ENCODE assay signal across 20 cellular contexts in genomic region chr4:76979236-76979635, GRCh38. TPM values are rescaled to one million over a fixed set of nuclear protein-coding genes. Genes with fewer than 3 reads are reported as not detected.
DNase-seq lines count a peak whose midpoint lies in the region; ATAC-seq, FAIRE-seq and TF ChIP-seq lines count a peak whose summit lies in the region.
"Had no signal": no experiment of that assay in that cellular context is flagged by ENCODE, and none has a peak within 500 bp of the region (broad histone marks: within the 10 kb centered on the region; RNA-seq: fewer than 3 reads in every experiment).

No MANE protein-coding gene starts in this region.

- peaks cover 19% of the 10 kb centered on the region for H4K20me1 ChIP-seq in astrocyte (ENCODE audit: insufficient read depth, low read length)

- H3K4me1 Mint-ChIP-seq in astrocyte (ENCODE audit: low read depth, unreplicated experiment), result peaks cover 82% of the 10 kb centered on the region

- no peaks in the 10 kb centered on the region for H3K27me3 ChIP-seq in astrocyte (ENCODE audit: insufficient read depth, low read length)

- H3K36me3 Mint-ChIP-seq in astrocyte (ENCODE audit: low read depth, unreplicated experiment), result peaks cover 11% of the 10 kb centered on the region

- H3K36me3 ChIP-seq in astrocyte (ENCODE audit: insufficient read depth, low read length) (peaks cover 10% of the 10 kb centered on the region), mucosa of descending colon (ENCODE audit: low read depth) (no peaks in the 10 kb centered on the region)

- H3K27me3 Mint-ChIP-seq in astrocyte (ENCODE audit: low read depth, unreplicated experiment), result no peaks in the 10 kb centered on the region

- no peak overlapping the region for H3K9ac ChIP-seq in astrocyte (ENCODE audit: low read length)

- H3K27ac ChIP-seq in astrocyte (ENCODE audit: low read depth, low read length), result no peak overlapping the region
- H3K27ac ChIP-seq: HL-60, RWPE1 had no signal

- H3K4me3 Mint-ChIP-seq in astrocyte (ENCODE audit: unreplicated experiment), result no peak overlapping the region

- TF ChIP-seq CTCF in astrocyte (IDR thresholded peaks at IDR 0.05; ENCODE audit: insufficient read depth, low read depth, low read length) (no peak), mucosa of descending colon (IDR thresholded peaks at IDR 0.05) (no peak)

- H3K4me2 ChIP-seq in astrocyte (ENCODE audit: low read length), result no peak overlapping the region

- no peaks in the 10 kb centered on the region for H3K9me3 ChIP-seq in astrocyte (ENCODE audit: insufficient read depth, low read depth, low read length)
- H3K9me3 ChIP-seq in mucosa of descending colon, result no peaks in the 10 kb centered on the region
- H3K9me3 ChIP-seq: HAP-1 had no signal

- no peak overlapping the region for H2AFZ ChIP-seq in astrocyte (ENCODE audit: low read depth, low read length)

- no peak overlapping the region for H3K4me3 ChIP-seq in astrocyte (ENCODE audit: insufficient read depth, low read depth, low read length)
- no peak overlapping the region for H3K4me3 ChIP-seq in mucosa of descending colon
- H3K4me3 ChIP-seq: HAP-1 had no signal

- intact Hi-C loops in mucosa of descending colon (cut with DNase I, micrococcal nuclease), result no loop called here

- peak; percentile 63 for ATAC-seq in mucosa of descending colon
- no peak for ATAC-seq in GM21619 (IDR thresholded peaks at IDR 0.05; ENCODE audit: unreplicated experiment)

- peaks cover 58% of the 10 kb centered on the region for H3K4me1 ChIP-seq in astrocyte (ENCODE audit: insufficient read depth, low read length)
- H3K4me1 ChIP-seq in mucosa of descending colon (ENCODE audit: low read depth), result peaks cover 31% of the 10 kb centered on the region

- peak overlapping the region; percentile 0 for H3K27ac Mint-ChIP-seq in astrocyte (ENCODE audit: unreplicated experiment)

- no peaks in the 10 kb centered on the region for H3K9me3 Mint-ChIP-seq in astrocyte (ENCODE audit: unreplicated experiment)

- DNase-seq in HT-29 (ENCODE audit: low spot score), result peak; percentile 37
- DNase-seq in astrocyte (ENCODE audit: low read depth), result no peak
- no peak for DNase-seq in mucosa of descending colon
- no peak for DNase-seq in globus pallidus (ENCODE audit: low spot score)
- DNase-seq in NCI-H146 treated with DMSO at 0.1 percent for 48 hours (lab: John Stamatoyannopoulos, UW; ENCODE audit: unreplicated experiment), result no peak
- no peak for DNase-seq in NK-92 (lab: John Stamatoyannopoulos, UW; ENCODE audit: unreplicated experiment)
- DNase-seq: C1 segment of cervical spinal cord, DND-41, NCI-H1092 treated with DMSO at 0.1 percent for 48 hours, NCI-H1694 treated with DMSO at 0.1 percent for 48 hours, NCI-H2107, NCI-H510A, NCI-H748 treated with DMSO at 0.1 percent for 48 hours, OCI-M1, SIG-M5 had no signal

- H3K79me2 ChIP-seq in astrocyte (ENCODE audit: insufficient read depth, low read length), result peaks cover 100% of the 10 kb centered on the region

- FAIRE-seq in astrocyte (lab: Jason Lieb, UNC), result no peak
- FAIRE-seq: HTR-8/SVneo had no signal

RNA-seq across cellular contexts. Expression of gene SEPTIN11, which starts 29.7 kb away (rescaled TPM):
- 24.7 and 27.6 TPM in 2 replicates for total RNA-seq in HT-29 (2014; rRNA removed; shearing (Covaris generic))
- total RNA-seq in astrocyte (621 and 623 TPM in 2 replicates), mucosa of descending colon (100 to 1,000 TPM in 2 of 3 donors, 10 to 100 TPM in 1; 73.0 to 117 (median 109) TPM)
